9 cellular contexts compared by ENCODE assay signal in the genomic region with DNA sequence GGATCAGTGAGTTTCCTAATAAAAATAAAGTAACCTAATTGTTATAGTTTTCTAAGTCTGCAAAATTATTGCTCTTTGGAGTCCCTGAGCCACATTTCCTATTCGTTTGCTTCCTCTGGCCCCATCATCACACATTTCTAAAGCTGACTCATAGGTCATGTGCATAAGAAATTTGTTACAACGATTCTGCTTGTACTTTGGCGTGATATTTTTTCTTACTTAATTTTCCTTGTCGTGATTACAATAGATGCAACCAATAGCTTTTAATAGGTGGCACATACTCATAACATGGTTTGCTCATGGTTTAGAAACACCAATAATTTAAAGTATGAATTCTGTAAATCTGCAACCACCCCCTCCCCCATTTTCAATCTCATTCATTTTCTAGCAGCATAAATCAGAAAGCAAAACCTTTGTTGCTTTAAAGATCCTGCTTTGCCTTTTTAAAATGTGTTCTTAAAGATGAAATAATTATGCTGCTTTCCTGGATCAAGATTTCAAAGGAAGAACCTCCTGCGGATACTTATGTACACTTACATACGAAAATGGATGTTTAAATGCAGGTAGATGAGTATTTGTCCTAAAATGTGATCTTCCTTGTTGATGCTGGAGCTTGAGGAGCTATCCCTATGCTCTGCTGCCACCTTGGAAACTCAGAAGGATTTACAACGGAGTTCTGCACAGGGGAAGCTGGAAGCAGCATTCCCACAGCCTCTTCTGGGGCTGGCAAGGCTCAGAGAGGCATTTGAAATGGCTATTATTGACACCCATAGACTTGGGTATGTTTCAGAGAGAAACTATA. TPM values are rescaled to one million over a fixed set of nuclear protein-coding genes. Genes with fewer than 3 reads are reported as not detected.
DNase-seq lines count a peak whose midpoint lies in the region; ATAC-seq, FAIRE-seq and TF ChIP-seq lines count a peak whose summit lies in the region.
"Had no signal": no experiment of that assay in that cellular context is flagged by ENCODE, and none has a peak within 500 bp of the region (broad histone marks: within the 10 kb centered on the region; RNA-seq: fewer than 3 reads in every experiment).

No MANE protein-coding gene starts in this region.

- no peak for ATAC-seq in stimulated activated effector memory CD8-positive, alpha-beta T cell treated with anti-CD3 and anti-CD28 coated beads, Interleukin-12 subunit alpha, Interleukin-12 subunit beta, amount 100 ng/mL, for 72 hours

- H3K4me3 Mint-ChIP-seq in stimulated activated effector memory CD8-positive, alpha-beta T cell treated with anti-CD3 and anti-CD28 coated beads, Interleukin-12 subunit alpha, Interleukin-12 subunit beta, amount 100 ng/mL, for 72 hours = no peak overlapping the region

- peaks cover 7% of the 10 kb centered on the region for H3K36me3 Mint-ChIP-seq in stimulated activated effector memory CD8-positive, alpha-beta T cell treated with anti-CD3 and anti-CD28 coated beads, Interleukin-12 subunit alpha, Interleukin-12 subunit beta, amount 100 ng/mL, for 72 hours

- H3K9ac ChIP-seq in iPS-15b (ENCODE audit: low read depth, low read length) = no peak overlapping the region

- H3K27ac Mint-ChIP-seq in stimulated activated effector memory CD8-positive, alpha-beta T cell treated with anti-CD3 and anti-CD28 coated beads, Interleukin-12 subunit alpha, Interleukin-12 subunit beta, amount 100 ng/mL, for 72 hours = no peak overlapping the region

- no peaks in the 10 kb centered on the region for H3K4me1 Mint-ChIP-seq in stimulated activated effector memory CD8-positive, alpha-beta T cell treated with anti-CD3 and anti-CD28 coated beads, Interleukin-12 subunit alpha, Interleukin-12 subunit beta, amount 100 ng/mL, for 72 hours

- in situ Hi-C loops in astrocyte of the cerebellum (cut with HindIII; ENCODE audit: low sequenced_read_pairs) = no loop called here

- no peak for FAIRE-seq in GM12891 (lab: Jason Lieb, UNC)

- peak overlapping the region; percentile 73 for H3K4me3 ChIP-seq in astrocyte of the cerebellum (ENCODE audit: low read depth, low read length)
- H3K4me3 ChIP-seq in iPS-15b (ENCODE audit: low read depth, low read length) = peak overlapping the region; percentile 75
- peak overlapping the region; percentile 89 for H3K4me3 ChIP-seq in skeletal muscle cell (ENCODE audit: low read depth, low read length)

- DNase-seq in NCI-H510A treated with DMSO at 0.1 percent for 48 hours (lab: John Stamatoyannopoulos, UW) = peak; percentile 25
- DNase-seq in NCI-H510A (lab: John Stamatoyannopoulos, UW) = no peak
- peak; percentile 84 for DNase-seq in astrocyte of the cerebellum (ENCODE audit: low read depth)
- DNase-seq in skeletal muscle cell (ENCODE audit: low read depth) = peak; percentile 79
- no peak for DNase-seq in activated CD4-positive, alpha-beta T cell treated with anti-CD3 and anti-CD28 coated beads for 1 hour
- DNase-seq in stimulated activated effector memory CD8-positive, alpha-beta T cell treated with anti-CD3 and anti-CD28 coated beads, Interleukin-12 subunit alpha, Interleukin-12 subunit beta, amount 100 ng/mL, for 72 hours (ENCODE audit: low spot score in 2 of 2) = no peak
- no peak for DNase-seq in GM12891 (ENCODE audit: insufficient read length, low spot score)
- DNase-seq: DND-41 had no signal

- H3K9me3 Mint-ChIP-seq in stimulated activated effector memory CD8-positive, alpha-beta T cell treated with anti-CD3 and anti-CD28 coated beads, Interleukin-12 subunit alpha, Interleukin-12 subunit beta, amount 100 ng/mL, for 72 hours = no peaks in the 10 kb centered on the region

- H3K27me3 ChIP-seq in iPS-15b (ENCODE audit: control insufficient read depth, insufficient read depth, low read length) = peaks cover 45% of the 10 kb centered on the region

- H3K4me1 ChIP-seq in iPS-15b (ENCODE audit: control insufficient read depth, insufficient read depth, low read length) = peaks cover 6% of the 10 kb centered on the region

- no peaks in the 10 kb centered on the region for H3K9me3 ChIP-seq in iPS-15b (ENCODE audit: control insufficient read depth, insufficient read depth, low read length)

- TF ChIP-seq POLR2A in GM12891 (IDR thresholded peaks at IDR 0.05; ENCODE audit: low read depth, low read length) = no peak

- H3K36me3 ChIP-seq in iPS-15b (ENCODE audit: control insufficient read depth, insufficient read depth, low read length) = no peaks in the 10 kb centered on the region

- peak; percentile 77 for TF ChIP-seq CTCF in astrocyte of the cerebellum (IDR thresholded peaks at IDR 0.05; ENCODE audit: low read depth, low read length, missing control alignments)

TF ChIP-seq in GM12891, 5 proteins besides CTCF, POLR2A, EP300 and RAD21:
- TF ChIP-seq POLR2AphosphoS5 (IDR thresholded peaks at IDR 0.05; ENCODE audit: low read depth, low read length) (no peak), PAX5 (IDR thresholded peaks at IDR 0.05; ENCODE audit: insufficient read depth, low read length, severe bottlenecking) (no peak)

RNA-seq across cellular contexts. Expression of a gene that starts 1.7 kb away (rescaled TPM):
- not detected for polyA plus RNA-seq in GM12891 (2012; ENCODE audit: low read depth, missing spikeins)

Comparison
In these comparisons a context has a peak if more than half of its experiments do, and no peak if none do; other contexts are left out.
1. DNase-seq: peak in NCI-H510A treated with DMSO at 0.1 percent for 48 hours (single experiment), astrocyte of the cerebellum (single experiment) and skeletal muscle cell (single experiment); none in NCI-H510A (single experiment), activated CD4-positive, alpha-beta T cell treated with anti-CD3 and anti-CD28 coated beads for 1 hour (single experiment), stimulated activated effector memory CD8-positive, alpha-beta T cell treated with anti-CD3 and anti-CD28 coated beads, Interleukin-12 subunit alpha, Interleukin-12 subunit beta, amount 100 ng/mL, for 72 hours (0 of 2) and GM12891 (single experiment).
2. Peak in every context shown above with its lines, with median percentiles within 50 percentile points of each other: H3K4me3 ChIP-seq.